In genomic region chr11:65417221-65417701, GRCh38 we compare ENCODE assay signal across 2 cellular contexts.
TF ChIP-seq lines count a peak whose summit lies in the region.

No MANE protein-coding gene starts in this region.

TF ChIP-seq in HCT116, 20 proteins besides CTCF, POLR2A, EP300 and RAD21 (continued from another document):
- TF ChIP-seq TCF7L2 (IDR thresholded peaks at IDR 0.05; ENCODE audit: borderline replicate concordance, extremely low read depth, insufficient read depth, insufficient read length): no peak
- TF ChIP-seq CBX3 (IDR thresholded peaks at IDR 0.05; ENCODE audit: low read depth): no peak
- TF ChIP-seq YY1 (IDR thresholded peaks at IDR 0.05; ENCODE audit: extremely low read depth, insufficient replicate concordance, low read depth, low read length): no peak
- TF ChIP-seq REST (IDR thresholded peaks at IDR 0.05; ENCODE audit: low read depth): no peak
- TF ChIP-seq EZH2 (IDR thresholded peaks at IDR 0.05): no peak
- TF ChIP-seq ATF3 (IDR thresholded peaks at IDR 0.05): no peak
- TF ChIP-seq MAX (IDR thresholded peaks at IDR 0.05): no peak

TF ChIP-seq in neural cell, 6 proteins besides CTCF, POLR2A, EP300 and RAD21:
- no peak for TF ChIP-seq REST (IDR thresholded peaks at IDR 0.05; ENCODE audit: borderline replicate concordance)
- no peak for TF ChIP-seq MXI1 (conservative IDR thresholded peaks at IDR 0.05; ENCODE audit: poor library complexity, severe bottlenecking)
- TF ChIP-seq TAF1 (IDR thresholded peaks at IDR 0.05; ENCODE audit: low read depth): no peak
- TF ChIP-seq POLR2AphosphoS5 (IDR thresholded peaks at IDR 0.05): no peak
- TF ChIP-seq SMC3 (conservative IDR thresholded peaks at IDR 0.05; ENCODE audit: poor library complexity): no peak
- no peak for TF ChIP-seq EZH2 (IDR thresholded peaks at IDR 0.05; ENCODE audit: borderline replicate concordance, insufficient read depth, low read length, poor library complexity, severe bottlenecking)
